ENCODE assay signal across 9 cellular contexts in the genomic region with DNA sequence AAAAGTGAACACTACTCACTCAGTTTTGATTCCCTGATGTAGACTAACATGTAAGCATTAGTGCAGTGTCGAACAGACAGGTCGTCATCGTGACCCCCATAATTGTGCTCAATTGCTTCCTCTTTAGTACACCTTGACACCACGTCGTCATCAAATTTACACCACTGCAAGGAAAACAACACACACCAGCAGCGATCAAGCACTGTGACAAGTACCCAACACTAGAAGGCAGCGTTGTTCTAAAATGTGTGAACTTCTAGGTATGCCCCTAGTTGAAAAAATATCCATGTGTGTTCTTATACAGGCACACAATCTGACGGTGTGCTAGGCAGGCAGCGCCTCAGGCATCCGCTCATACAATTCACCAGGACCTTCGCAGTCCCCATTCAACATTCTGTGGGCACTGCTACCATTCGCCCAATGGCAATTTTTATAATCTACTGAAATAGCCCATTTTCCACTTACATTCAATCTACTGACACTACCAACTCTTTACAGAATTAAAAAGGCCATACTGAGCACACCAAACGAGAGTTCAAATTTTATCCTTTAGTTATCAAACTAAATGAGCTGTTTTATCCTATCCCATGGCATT. TPM values are rescaled to one million over a fixed set of nuclear protein-coding genes. Genes with fewer than 3 reads are reported as not detected.
DNase-seq lines count a peak whose midpoint lies in the region; ATAC-seq, FAIRE-seq and TF ChIP-seq lines count a peak whose summit lies in the region.
"Had no signal": no experiment of that assay in that cellular context is flagged by ENCODE, and none has a peak within 500 bp of the region (broad histone marks: within the 10 kb centered on the region; RNA-seq: fewer than 3 reads in every experiment).

No MANE protein-coding gene starts in this region.

- WGBS in stomach, 5 donors, result 64 to 73% (median 70%) methylated on average over 13 of the region's 13 CpGs

- H4K20me1 ChIP-seq in PC-3 (ENCODE audit: low read length), result 0 out of 2 replicates have a peak, but pooled peaks cover 4% of the 10 kb centered on the region

- FAIRE-seq in H54 (lab: Jason Lieb, UNC), result peak; percentile 20

- no peak overlapping the region for H3K9ac ChIP-seq in PC-3 (ENCODE audit: low read length)

- CTCF ChIA-PET in PC-3 (lab: Charles Lee), result no interaction called here

- no peak overlapping the region for H3K4me2 ChIP-seq in PC-3 (ENCODE audit: low read length)

- TF ChIP-seq POLR2A in H54 (IDR thresholded peaks at IDR 0.05; ENCODE audit: low read depth, low read length) (no peak), stomach (IDR thresholded peaks at IDR 0.05) (no peak)

- peaks cover 3% of the 10 kb centered on the region; the same call in 1 of the 2 replicates for H3K79me2 ChIP-seq in PC-3 (ENCODE audit: low read length)

- no peaks in the 10 kb centered on the region for H3F3A ChIP-seq in PC-3 (ENCODE audit: low read length, unreplicated experiment)

- no peaks in the 10 kb centered on the region for H3K27me3 ChIP-seq in PC-3 (ENCODE audit: low read length)
- H3K27me3 ChIP-seq in stomach, result no peaks in the 10 kb centered on the region

- TF ChIP-seq CTCF in PC-3 (conservative IDR thresholded peaks at IDR 0.05; ENCODE audit: low read depth, low read length) (0 out of 2 replicates have a peak, but pooled peaks have one; percentile 46), stomach (IDR thresholded peaks at IDR 0.05) (peak in 2 of 7 experiments; percentile 15 to 21)

- intact Hi-C loops in PC-3 (cut with micrococcal nuclease), result loop anchor here (5.0 kb wide), 1 partner anchor 102 kb away; no protein-coding TSS in a partner anchor
- intact Hi-C loops in stomach (cut with DNase I; ENCODE audit: low total_unique reads), result no loop called here

- DNase-seq in CD1c-positive myeloid dendritic cell (ENCODE audit: extremely low spot score) (peak; percentile 31), H54 (ENCODE audit: insufficient read length, low spot score) (no peak), PC-3 (peak; percentile 29), fibroblast of the conjunctiva (ENCODE audit: low read depth) (peak; percentile 29), stomach (no peak), cortex of kidney (lab: John Stamatoyannopoulos, UW) (no peak)

- H3K4me3 ChIP-seq in PC-3 (ENCODE audit: low read length) (no peak overlapping the region), stomach (no peak overlapping the region)

- POLR2A ChIA-PET in PC-3 (lab: Charles Lee; ENCODE audit: unreplicated experiment), result no interaction called here

- ATAC-seq in PC-3, result peak; percentile 37; the same call in 1 of the 2 replicates
- no peak for ATAC-seq in HG03565 (IDR thresholded peaks at IDR 0.05; ENCODE audit: unreplicated experiment)
- ATAC-seq in GM18498 (IDR thresholded peaks at IDR 0.05; ENCODE audit: unreplicated experiment), result no peak

- H3K36me3 ChIP-seq in PC-3 (ENCODE audit: low read depth, low read length), result peaks cover 47% of the 10 kb centered on the region
- H3K36me3 ChIP-seq in stomach, result peaks cover 69 to 100% (median 100%) of the 10 kb centered on the region in 4 donors

- BruUV-seq in PC-3 (replicated peaks; lab: Mats Ljungman, UMichigan), result no TSS peak

- H3K27ac ChIP-seq in PC-3 (ENCODE audit: low read length) (no peak overlapping the region), stomach (no peak overlapping the region)

- H3K9me2 ChIP-seq in PC-3 (replicated peaks; ENCODE audit: low read length), result no peaks in the 10 kb centered on the region

- no peak overlapping the region for H2AFZ ChIP-seq in PC-3 (ENCODE audit: low read length)

- no peak for TF ChIP-seq EP300 in stomach (IDR thresholded peaks at IDR 0.05)

- H3K4me1 ChIP-seq in PC-3 (ENCODE audit: insufficient read depth, low read length) (no peaks in the 10 kb centered on the region), stomach (peaks cover 0 to 11% (median 3%) of the 10 kb centered on the region in 4 donors)

- H3K9me3 ChIP-seq in PC-3 (ENCODE audit: low read length), result no peaks in the 10 kb centered on the region
- H3K9me3 ChIP-seq in stomach, result no peaks in the 10 kb centered on the region

RNA-seq across cellular contexts. Expression of gene LITAFD, which starts 23.1 kb away (rescaled TPM):
- not detected in 2 replicates for total RNA-seq in PC-3 (2014; rRNA removed)
- total RNA-seq in stomach, result not detected
- polyA plus RNA-seq in stomach, result not detected
- total RNA-seq: lower leg skin had no signal

RNA-seq across cellular contexts. Expression of gene CARHSP1, which starts 36.5 kb away (rescaled TPM):
- total RNA-seq in PC-3 (2014; rRNA removed) (138 and 142 TPM in 2 replicates), stomach (10 to 100 TPM in 4 of 5 donors, 1 to 10 TPM in 1; 2.0 to 78.6 (median 36.4) TPM)
- polyA plus RNA-seq in stomach, result 100 to 1,000 TPM in 2 of 3 donors, 10 to 100 TPM in 1; 95.5 to 190 (median 149) TPM

RNA-seq across cellular contexts. Expression of gene USP7, which starts 58.4 kb away (rescaled TPM):
- total RNA-seq in PC-3 (2014; rRNA removed) (52.8 and 73.8 TPM in 2 replicates), stomach (100 to 1,000 TPM in 2 of 5 donors, 10 to 100 TPM in 3; 29.2 to 171 (median 94.0) TPM)
- polyA plus RNA-seq in stomach, result 10 to 100 TPM; 19.3 to 28.3 (median 22.5) TPM

Comparison
In these comparisons a context has a peak if more than half of its experiments do, and no peak if none do; other contexts are left out.
1. DNase-seq: peak in CD1c-positive myeloid dendritic cell (single experiment), PC-3 (single experiment) and fibroblast of the conjunctiva (single experiment); none in H54 (single experiment), stomach (single experiment) and cortex of kidney (single experiment).